In the genomic region with DNA sequence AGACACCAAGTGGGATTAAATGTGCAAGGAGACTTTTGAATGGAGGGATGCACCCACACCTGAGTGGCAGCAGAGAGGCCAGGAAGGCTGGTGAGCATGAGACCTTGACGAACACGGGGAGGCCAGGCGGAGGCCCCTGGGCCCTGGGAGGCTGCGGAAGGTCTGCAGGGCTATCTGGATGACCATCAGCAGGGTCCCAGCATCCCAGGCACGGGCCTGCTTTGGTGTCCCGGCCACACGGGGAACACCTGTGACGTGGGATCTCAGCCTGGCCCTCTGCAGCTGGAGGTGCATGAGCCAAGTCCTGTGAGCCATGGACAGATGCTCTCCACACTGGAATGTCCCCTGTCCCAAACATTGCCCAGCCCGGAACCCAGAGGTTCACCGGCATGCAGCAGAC, we compare ENCODE assay signal across 19 cellular contexts.
"Had no signal": no experiment of that assay in that cellular context is flagged by ENCODE, and none has a peak within 500 bp of the region (broad histone marks: within the 10 kb centered on the region; RNA-seq: fewer than 3 reads in every experiment).

No MANE protein-coding gene starts in this region.

- DNase-seq: stimulated activated CD4-positive, alpha-beta T cell treated with anti-CD3 and anti-CD28 coated beads, Interleukin-2, amount 100 ng/mL, for 48 hours; stimulated activated CD4-positive, alpha-beta T cell treated with anti-CD3 and anti-CD28 coated beads, Interleukin-4, amount 100 ng/mL, for 1 hour; stimulated activated CD4-positive, alpha-beta T cell treated with anti-CD3 and anti-CD28 coated beads, Interleukin-4, amount 100 ng/mL, for 24 hours; stimulated activated CD4-positive, alpha-beta T cell treated with anti-CD3 and anti-CD28 coated beads, Interleukin-4, amount 100 ng/mL, for 4 hours; stimulated activated CD8-positive, alpha-beta memory T cell treated with anti-CD3 and anti-CD28 coated beads, Interleukin-4, amount 100 ng/mL, for 48 hours; stimulated activated naive B cell treated with anti-CD40 and anti-IgM and Interleukin-4, amounts not matched to agents 10 μg/mL and 1 μg/mL and 100 μg/mL, for 72 hours; stimulated activated naive CD4-positive, alpha-beta T cell; stimulated activated naive CD4-positive, alpha-beta T cell treated with Interleukin-2 at 50 U/mL for 16 hours; stimulated activated naive CD8-positive, alpha-beta T cell treated with anti-CD3 and anti-CD28 coated beads, Interleukin-15, amount 100 ng/mL, for 72 hours; stimulated activated naive CD8-positive, alpha-beta T cell treated with anti-CD3 and anti-CD28 coated beads, Interleukin-15, Interleukin-2, amounts not matched to agents 100 U/mL and 50 U/mL, for 24 hours; stomach; substantia nigra; testis; thyroid gland; transverse colon; trophoblast cell; upper lobe of right lung; uterus had no signal

- ATAC-seq: stimulated activated effector memory CD8-positive, alpha-beta T cell treated with anti-CD3 and anti-CD28 coated beads, Interleukin-12 subunit alpha, Interleukin-12 subunit beta, amount 100 ng/mL, for 72 hours; stimulated activated naive B cell treated with anti-CD40 and anti-IgM and Interleukin-4, amounts not matched to agents 10 μg/mL and 1 μg/mL and 100 μg/mL, for 72 hours; stimulated activated naive CD8-positive, alpha-beta T cell treated with anti-CD3 and anti-CD28 coated beads, Interleukin-15, Interleukin-2, amounts not matched to agents 100 U/mL and 50 U/mL, for 24 hours; upper lobe of right lung had no signal
